14 cellular contexts compared by ENCODE assay signal in genomic region chr12:110590059-110590458, GRCh38. TPM values are rescaled to one million over a fixed set of nuclear protein-coding genes. Genes with fewer than 3 reads are reported as not detected.
DNase-seq lines count a peak whose midpoint lies in the region; ATAC-seq and TF ChIP-seq lines count a peak whose summit lies in the region.
"Had no signal": no experiment of that assay in that cellular context is flagged by ENCODE, and none has a peak within 500 bp of the region (broad histone marks: within the 10 kb centered on the region; RNA-seq: fewer than 3 reads in every experiment).

No MANE protein-coding gene starts in this region.

- H3K23ac ChIP-seq in mesenchymal stem cell (ENCODE audit: low read length in 2 of 2): no peak overlapping the region

- no peak overlapping the region for H2BK5ac ChIP-seq in mesenchymal stem cell (ENCODE audit: low read depth, low read length, poor library complexity, severe bottlenecking)

- no peak for TF ChIP-seq CTCF in lower lobe of right lung (IDR thresholded peaks at IDR 0.05)
- TF ChIP-seq CTCF in tibial nerve (IDR thresholded peaks at IDR 0.05): no peak

- H3K79me1 ChIP-seq in mesenchymal stem cell (replicated peaks; ENCODE audit: low read length, poor library complexity, severe bottlenecking): no peaks in the 10 kb centered on the region

- no peak for TF ChIP-seq EP300 in tibial nerve (IDR thresholded peaks at IDR 0.05)

- H3K4me2 ChIP-seq in mesenchymal stem cell (ENCODE audit: low read length, poor library complexity, severe bottlenecking): no peak overlapping the region
- H3K4me2 ChIP-seq: smooth muscle cell had no signal

- no peak overlapping the region for H3K4me3 Mint-ChIP-seq in activated naive CD4-positive, alpha-beta T cell treated with anti-CD3 and anti-CD28 coated beads, Interleukin-2, amount 50 U/mL, for 24 hours
- H3K4me3 Mint-ChIP-seq in activated T-helper 1 cell treated with anti-CD3 and anti-CD28 coated beads, Interleukin-12 subunit alpha, Interleukin-12 subunit beta, Interleukin-2, Interleukin-4 antibody, amounts not matched to agents 30 ng/mL and 10 ng/mL and 1 ng/mL, durations not matched to agents 14 hours and 24 hours and 36 hours: no peak overlapping the region

- intact Hi-C loops in activated T-helper 1 cell treated with anti-CD3 and anti-CD28 coated beads, Interleukin-12 subunit alpha, Interleukin-12 subunit beta, Interleukin-2, Interleukin-4 antibody, amounts not matched to agents 30 ng/mL and 10 ng/mL and 1 ng/mL, durations not matched to agents 14 hours and 24 hours and 36 hours (cut with micrococcal nuclease): loop anchor here (2.0 kb wide), 1 partner anchor 23 kb away; no protein-coding TSS in a partner anchor
- intact Hi-C loops in lower lobe of right lung (cut with DNase I): no loop called here

- no peak overlapping the region for H3K4ac ChIP-seq in mesenchymal stem cell (ENCODE audit: low read depth in 1 of 2, low read length in 2 of 2)

- no peaks in the 10 kb centered on the region for H3K36me3 ChIP-seq in lower lobe of right lung
- no peaks in the 10 kb centered on the region for H3K36me3 ChIP-seq in tibial nerve
- H3K36me3 ChIP-seq in mesenchymal stem cell (ENCODE audit: control insufficient read depth in 1 of 2, insufficient read depth in 2 of 2, low read depth in 1 of 2, low read length in 2 of 2): no peaks in the 10 kb centered on the region
- H3K36me3 ChIP-seq: cardiac muscle cell, SJCRH30 had no signal

- H3K9me3 Mint-ChIP-seq in activated naive CD4-positive, alpha-beta T cell treated with anti-CD3 and anti-CD28 coated beads, Interleukin-2, amount 50 U/mL, for 24 hours: no peaks in the 10 kb centered on the region
- H3K9me3 Mint-ChIP-seq in activated T-helper 1 cell treated with anti-CD3 and anti-CD28 coated beads, Interleukin-12 subunit alpha, Interleukin-12 subunit beta, Interleukin-2, Interleukin-4 antibody, amounts not matched to agents 30 ng/mL and 10 ng/mL and 1 ng/mL, durations not matched to agents 14 hours and 24 hours and 36 hours: no peaks in the 10 kb centered on the region

- H3K9ac ChIP-seq in mesenchymal stem cell (ENCODE audit: low read length): no peak overlapping the region

- H2BK12ac ChIP-seq in mesenchymal stem cell (ENCODE audit: low read length in 2 of 2): no peak overlapping the region

- H2AK5ac ChIP-seq in mesenchymal stem cell (ENCODE audit: low read length, severe bottlenecking): no peak overlapping the region

- H3K4me3 ChIP-seq in lower lobe of right lung (no peak overlapping the region), tibial nerve (no peak overlapping the region), mesenchymal stem cell (ENCODE audit: insufficient read depth in 1 of 2, low read depth in 1 of 2, low read length in 2 of 2) (no peak overlapping the region)
- H3K4me3 ChIP-seq: cardiac muscle cell, SJCRH30, smooth muscle cell had no signal

- peak overlapping the region; percentile 97 for H3K27ac Mint-ChIP-seq in activated naive CD4-positive, alpha-beta T cell treated with anti-CD3 and anti-CD28 coated beads, Interleukin-2, amount 50 U/mL, for 24 hours
- peak overlapping the region; percentile 87 for H3K27ac Mint-ChIP-seq in activated T-helper 1 cell treated with anti-CD3 and anti-CD28 coated beads, Interleukin-12 subunit alpha, Interleukin-12 subunit beta, Interleukin-2, Interleukin-4 antibody, amounts not matched to agents 30 ng/mL and 10 ng/mL and 1 ng/mL, durations not matched to agents 14 hours and 24 hours and 36 hours

- H3K14ac ChIP-seq in mesenchymal stem cell (ENCODE audit: low read length in 2 of 2): no peak overlapping the region

- 100% methylated on average over 1 of the region's 1 CpG for WGBS in tibial nerve, 2 donors
- WGBS in mesenchymal stem cell: 100% methylated on average over 1 of the region's 1 CpG

- no peak for TF ChIP-seq POLR2A in tibial nerve (IDR thresholded peaks at IDR 0.05)

- no peak for DNase-seq in activated naive CD4-positive, alpha-beta T cell (lab: John Stamatoyannopoulos, UW)
- no peak for DNase-seq in activated T-helper 1 cell treated with anti-CD3 and anti-CD28 coated beads, Interleukin-12 subunit alpha, Interleukin-12 subunit beta, Interleukin-2, Interleukin-4 antibody, amounts not matched to agents 30 ng/mL and 10 ng/mL and 1 ng/mL, durations not matched to agents 14 hours and 24 hours and 36 hours (ENCODE audit: low spot score)
- DNase-seq in lower lobe of right lung (no peak), tibial nerve (ENCODE audit: low spot score in 2 of 2) (no peak), mesenchymal stem cell (no peak), NCI-H2029 treated with DMSO at 0.1 percent for 48 hours (lab: John Stamatoyannopoulos, UW) (no peak)
- DNase-seq: activated CD4-positive, CD25-positive, alpha-beta regulatory T cell; left ventricle myocardium superior; occipital lobe; SJCRH30 had no signal

- H3K4me1 ChIP-seq in lower lobe of right lung (peaks cover 33% of the 10 kb centered on the region), tibial nerve (peaks cover 0 to 22% (median 8%) of the 10 kb centered on the region in 4 donors), mesenchymal stem cell (ENCODE audit: control insufficient read depth, insufficient read depth, low read depth, low read length) (peaks cover 3% of the 10 kb centered on the region)

- H4K8ac ChIP-seq in mesenchymal stem cell (ENCODE audit: low read length): no peak overlapping the region

- H3K18ac ChIP-seq in mesenchymal stem cell (ENCODE audit: low read depth in 1 of 2, low read length in 2 of 2): no peak overlapping the region

- H2AFZ ChIP-seq in mesenchymal stem cell (ENCODE audit: low read depth, low read length): no peak overlapping the region

- ATAC-seq in lower lobe of right lung (no peak), HG02610 (IDR thresholded peaks at IDR 0.05; ENCODE audit: unreplicated experiment) (no peak)

- H3K27me3 ChIP-seq in lower lobe of right lung (ENCODE audit: low read depth) (no peaks in the 10 kb centered on the region), tibial nerve (no peaks in the 10 kb centered on the region), mesenchymal stem cell (ENCODE audit: control insufficient read depth in 1 of 2, insufficient read depth in 1 of 2, low read length in 2 of 2) (no peaks in the 10 kb centered on the region)
- H3K27me3 ChIP-seq: cardiac muscle cell, SJCRH30 had no signal

- no peak overlapping the region for H2BK120ac ChIP-seq in mesenchymal stem cell (ENCODE audit: low read depth, low read length)

- no peaks in the 10 kb centered on the region for H3K36me3 Mint-ChIP-seq in activated naive CD4-positive, alpha-beta T cell treated with anti-CD3 and anti-CD28 coated beads, Interleukin-2, amount 50 U/mL, for 24 hours
- H3K36me3 Mint-ChIP-seq in activated T-helper 1 cell treated with anti-CD3 and anti-CD28 coated beads, Interleukin-12 subunit alpha, Interleukin-12 subunit beta, Interleukin-2, Interleukin-4 antibody, amounts not matched to agents 30 ng/mL and 10 ng/mL and 1 ng/mL, durations not matched to agents 14 hours and 24 hours and 36 hours (ENCODE audit: low read depth): no peaks in the 10 kb centered on the region

- H3K9me3 ChIP-seq in lower lobe of right lung (no peaks in the 10 kb centered on the region), tibial nerve (no peaks in the 10 kb centered on the region), mesenchymal stem cell (ENCODE audit: control insufficient read depth, low read length) (no peaks in the 10 kb centered on the region)
- H3K9me3 ChIP-seq: SJCRH30 had no signal

- H3K4me1 Mint-ChIP-seq in activated naive CD4-positive, alpha-beta T cell treated with anti-CD3 and anti-CD28 coated beads, Interleukin-2, amount 50 U/mL, for 24 hours: peaks cover 39% of the 10 kb centered on the region
- peaks cover 33% of the 10 kb centered on the region for H3K4me1 Mint-ChIP-seq in activated T-helper 1 cell treated with anti-CD3 and anti-CD28 coated beads, Interleukin-12 subunit alpha, Interleukin-12 subunit beta, Interleukin-2, Interleukin-4 antibody, amounts not matched to agents 30 ng/mL and 10 ng/mL and 1 ng/mL, durations not matched to agents 14 hours and 24 hours and 36 hours (ENCODE audit: low read depth)

- H2BK15ac ChIP-seq in mesenchymal stem cell (ENCODE audit: low read depth, poor library complexity, severe bottlenecking): no peak overlapping the region

- no peaks in the 10 kb centered on the region for H3K27me3 Mint-ChIP-seq in activated naive CD4-positive, alpha-beta T cell treated with anti-CD3 and anti-CD28 coated beads, Interleukin-2, amount 50 U/mL, for 24 hours
- no peaks in the 10 kb centered on the region for H3K27me3 Mint-ChIP-seq in activated T-helper 1 cell treated with anti-CD3 and anti-CD28 coated beads, Interleukin-12 subunit alpha, Interleukin-12 subunit beta, Interleukin-2, Interleukin-4 antibody, amounts not matched to agents 30 ng/mL and 10 ng/mL and 1 ng/mL, durations not matched to agents 14 hours and 24 hours and 36 hours (ENCODE audit: insufficient read depth)

- H3K27ac ChIP-seq in lower lobe of right lung (peak overlapping the region; percentile 86), tibial nerve (peak overlapping the region in 3 of 4 donors; percentile 74 to 79 (median 77)), mesenchymal stem cell (ENCODE audit: low read length, poor library complexity, severe bottlenecking) (no peak overlapping the region)
- H3K27ac ChIP-seq: SJCRH30 had no signal

- H4K91ac ChIP-seq in mesenchymal stem cell (ENCODE audit: low read length): no peak overlapping the region

RNA-seq across cellular contexts. Expression of gene PPTC7, which starts 6.9 kb away (rescaled TPM):
- 57.9 and 59.1 TPM in 2 replicates for total RNA-seq in activated T-helper 1 cell treated with anti-CD3 and anti-CD28 coated beads, Interleukin-12 subunit alpha, Interleukin-12 subunit beta, Interleukin-2, Interleukin-4 antibody, amounts not matched to agents 30 ng/mL and 10 ng/mL and 1 ng/mL, durations not matched to agents 14 hours and 24 hours and 36 hours
- 23.6 TPM for total RNA-seq in lower lobe of right lung
- 10 to 100 TPM; 21.6 to 23.6 (median 23.1) TPM for total RNA-seq in tibial nerve
- polyA plus RNA-seq in mesenchymal stem cell (2013, experiment 1 of 2): 14.0 TPM
- polyA plus RNA-seq in mesenchymal stem cell (2013, experiment 2 of 2): 14.8 TPM

RNA-seq across cellular contexts. Expression of gene TCTN1, which starts 23.9 kb away (rescaled TPM):
- 7.6 and 8.8 TPM in 2 replicates for total RNA-seq in activated T-helper 1 cell treated with anti-CD3 and anti-CD28 coated beads, Interleukin-12 subunit alpha, Interleukin-12 subunit beta, Interleukin-2, Interleukin-4 antibody, amounts not matched to agents 30 ng/mL and 10 ng/mL and 1 ng/mL, durations not matched to agents 14 hours and 24 hours and 36 hours
- total RNA-seq in lower lobe of right lung: 40.1 TPM
- total RNA-seq in tibial nerve: 10 to 100 TPM; 45.0 to 71.2 (median 64.5) TPM
- polyA plus RNA-seq in mesenchymal stem cell (2013, experiment 1 of 2): 58.1 TPM
- polyA plus RNA-seq in mesenchymal stem cell (2013, experiment 2 of 2): 60.5 TPM
